9 cellular contexts compared by ENCODE assay signal in the genomic region with DNA sequence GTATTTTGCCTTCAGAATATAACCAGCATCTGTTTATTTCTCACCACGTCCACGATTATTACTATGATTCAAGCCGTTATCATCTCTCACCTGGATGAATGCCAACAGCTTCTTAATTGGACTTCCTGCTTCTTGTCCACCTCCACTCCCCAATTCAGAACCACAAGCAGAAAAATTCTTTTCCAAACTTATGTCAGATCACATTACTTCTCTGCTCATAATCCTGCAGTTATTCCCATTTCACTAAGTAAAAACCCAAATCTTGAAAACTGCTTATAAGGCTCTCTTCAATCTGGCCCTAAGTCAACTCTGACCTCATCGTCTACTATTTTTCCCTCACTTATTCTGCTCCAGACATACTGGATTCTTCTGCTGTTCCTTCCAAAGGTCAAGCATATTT. TPM values are rescaled to one million over a fixed set of nuclear protein-coding genes. Genes with fewer than 3 reads are reported as not detected.
A peak's percentile ranks its signal among the peaks of the same experiment; 100 is the strongest.
DNase-seq lines count a peak whose midpoint lies in the region; TF ChIP-seq lines count a peak whose summit lies in the region.
"Had no signal": no experiment of that assay in that cellular context is flagged by ENCODE, and none has a peak within 500 bp of the region (broad histone marks: within the 10 kb centered on the region; RNA-seq: fewer than 3 reads in every experiment).

No MANE protein-coding gene starts in this region.

- no peak overlapping the region for H2AK5ac ChIP-seq in mesenchymal stem cell (ENCODE audit: low read length, severe bottlenecking)

- H2BK5ac ChIP-seq in mesenchymal stem cell (ENCODE audit: low read depth, low read length, poor library complexity, severe bottlenecking), result no peak overlapping the region

- H3K4me2 ChIP-seq in KMS-11 (peak overlapping the region; percentile 82), mammary epithelial cell (ENCODE audit: insufficient read depth, low read depth, low read length) (peak overlapping the region; percentile 90), mesenchymal stem cell (ENCODE audit: low read length, poor library complexity, severe bottlenecking) (peak overlapping the region; percentile 59)

- peak; percentile 6 for DNase-seq in AG08396 (ENCODE audit: low spot score)
- peak; percentile 65 for DNase-seq in mammary epithelial cell
- DNase-seq in mesenchymal stem cell, result peak; percentile 51
- no peak for DNase-seq in stimulated activated CD4-positive, alpha-beta T cell treated with anti-CD3 and anti-CD28 coated beads, Interleukin-4, amount 100 ng/mL, for 24 hours
- DNase-seq in NCI-H524 (lab: John Stamatoyannopoulos, UW), result no peak
- DNase-seq in NCI-H1092 treated with DMSO at 0.1 percent for 48 hours (lab: John Stamatoyannopoulos, UW), result no peak
- DNase-seq in activated CD4-positive, alpha-beta T cell treated with anti-CD3 and anti-CD28 coated beads, Interleukin-2, amount 10 ng/mL, durations not matched to agents 7 days and 5 days, result no peak

- no peak overlapping the region for H3K23ac ChIP-seq in mesenchymal stem cell (ENCODE audit: low read length in 2 of 2)

- CTCF ChIA-PET in mammary epithelial cell (lab: Charles Lee; ENCODE audit: low non-redundant PET), result interaction anchor here (0.5 to 1.0 kb wide), 2 partner anchors 8 to 14 kb away, joined by 4 to 15 read pairs; no protein-coding TSS in a partner anchor
- CTCF ChIA-PET in activated CD4-positive, alpha-beta T cell treated with anti-CD3 and anti-CD28 coated beads, Interleukin-2, amount 10 ng/mL, durations not matched to agents 7 days and 5 days (lab: Charles Lee), result interaction anchor here (1.0 to 1.4 kb wide), 3 partner anchors 14 to 36 kb away, joined by 4 read pairs; no protein-coding TSS in a partner anchor

- H4K20me1 ChIP-seq in KMS-11 (ENCODE audit: insufficient read depth) (no peaks in the 10 kb centered on the region), mammary epithelial cell (ENCODE audit: insufficient read depth, low read length) (no peaks in the 10 kb centered on the region)

- H3K4me3 Mint-ChIP-seq in activated CD4-positive, alpha-beta T cell treated with anti-CD3 and anti-CD28 coated beads, Interleukin-2, amount 10 ng/mL, durations not matched to agents 7 days and 5 days, result no peak overlapping the region
- H3K4me3 Mint-ChIP-seq: activated naive CD4-positive, alpha-beta T cell treated with anti-CD3 and anti-CD28 coated beads, Interleukin-2, amount 50 U/mL, for 24 hours had no signal

- H3K14ac ChIP-seq in mesenchymal stem cell (ENCODE audit: low read length in 2 of 2), result no peak overlapping the region

- H3K27me3 ChIP-seq in KMS-11 (ENCODE audit: insufficient read depth, low read depth), result no peaks in the 10 kb centered on the region
- H3K27me3 ChIP-seq in mammary epithelial cell (ENCODE audit: insufficient read depth, low read length), result no peaks in the 10 kb centered on the region
- no peaks in the 10 kb centered on the region for H3K27me3 ChIP-seq in mesenchymal stem cell (ENCODE audit: control insufficient read depth in 1 of 2, insufficient read depth in 1 of 2, low read length in 2 of 2)

- H3K4me1 Mint-ChIP-seq in activated CD4-positive, alpha-beta T cell treated with anti-CD3 and anti-CD28 coated beads, Interleukin-2, amount 10 ng/mL, durations not matched to agents 7 days and 5 days, result peaks cover 16% of the 10 kb centered on the region

- H3K27ac ChIP-seq in KMS-11 (no peak overlapping the region), mammary epithelial cell (ENCODE audit: insufficient read depth, low read depth, low read length) (peak overlapping the region; percentile 94), mesenchymal stem cell (ENCODE audit: low read length, poor library complexity, severe bottlenecking) (peak overlapping the region; percentile 77)

- H3K9me3 Mint-ChIP-seq in activated CD4-positive, alpha-beta T cell treated with anti-CD3 and anti-CD28 coated beads, Interleukin-2, amount 10 ng/mL, durations not matched to agents 7 days and 5 days, result peaks cover 6% of the 10 kb centered on the region
- H3K9me3 Mint-ChIP-seq: activated naive CD4-positive, alpha-beta T cell treated with anti-CD3 and anti-CD28 coated beads, Interleukin-2, amount 50 U/mL, for 24 hours had no signal

- H3K4me3 ChIP-seq in KMS-11 (IDR thresholded peaks at IDR 0.05; ENCODE audit: insufficient read depth, low read depth, low read length) (no peak overlapping the region), mammary epithelial cell (replicated peaks in 1 of 3; ENCODE audit: insufficient read depth in 1 of 3, low read depth in 2 of 3, low read length in 3 of 3) (peak overlapping the region in 2 of 3 experiments; percentile 0 to 23), mesenchymal stem cell (ENCODE audit: insufficient read depth in 1 of 2, low read depth in 1 of 2, low read length in 2 of 2) (peak overlapping the region in 1 of 2 experiments; percentile 91)

- H3K4me1 ChIP-seq in KMS-11 (ENCODE audit: low read depth, poor library complexity, severe bottlenecking) (peaks cover 13% of the 10 kb centered on the region), mammary epithelial cell (ENCODE audit: insufficient read depth, low read length) (peaks cover 24% of the 10 kb centered on the region), mesenchymal stem cell (ENCODE audit: control insufficient read depth, insufficient read depth, low read depth, low read length) (peaks cover 5% of the 10 kb centered on the region)

- no peak overlapping the region for H2BK15ac ChIP-seq in mesenchymal stem cell (ENCODE audit: low read depth, poor library complexity, severe bottlenecking)

- no peaks in the 10 kb centered on the region for H3K27me3 Mint-ChIP-seq in activated CD4-positive, alpha-beta T cell treated with anti-CD3 and anti-CD28 coated beads, Interleukin-2, amount 10 ng/mL, durations not matched to agents 7 days and 5 days
- H3K27me3 Mint-ChIP-seq: activated naive CD4-positive, alpha-beta T cell treated with anti-CD3 and anti-CD28 coated beads, Interleukin-2, amount 50 U/mL, for 24 hours had no signal

- dilution Hi-C loops in mammary epithelial cell (cut with HindIII; ENCODE audit: low sequenced_read_pairs), result no loop called here

- intact Hi-C loops in mammary epithelial cell (cut with micrococcal nuclease), result loop anchor here (10.0 kb wide), 1 partner anchor 707 kb away; no protein-coding TSS in a partner anchor

- no TSS peak for BruUV-seq in mammary epithelial cell (replicated peaks; lab: Mats Ljungman, UMichigan)

- 13% methylated on average over 4 of the region's 4 CpGs for WGBS in mammary epithelial cell (ENCODE audit: low coverage, missing lambda C conversion rate)
- WGBS in mesenchymal stem cell, result 33% methylated on average over 4 of the region's 4 CpGs

- no peak overlapping the region for H3K27ac Mint-ChIP-seq in activated CD4-positive, alpha-beta T cell treated with anti-CD3 and anti-CD28 coated beads, Interleukin-2, amount 10 ng/mL, durations not matched to agents 7 days and 5 days
- H3K27ac Mint-ChIP-seq: activated naive CD4-positive, alpha-beta T cell treated with anti-CD3 and anti-CD28 coated beads, Interleukin-2, amount 50 U/mL, for 24 hours had no signal

- H2AFZ ChIP-seq in KMS-11 (ENCODE audit: low read depth) (no peak overlapping the region), mammary epithelial cell (ENCODE audit: low read depth, low read length) (no peak overlapping the region), mesenchymal stem cell (ENCODE audit: low read depth, low read length) (no peak overlapping the region)

- no peak overlapping the region for H4K91ac ChIP-seq in mesenchymal stem cell (ENCODE audit: low read length)

- in situ Hi-C loops in mammary epithelial cell (cut with MboI; ENCODE audit: low sequenced_read_pairs in 2 of 2), result no loop called here

- peaks cover 2% of the 10 kb centered on the region for H3K36me3 Mint-ChIP-seq in activated CD4-positive, alpha-beta T cell treated with anti-CD3 and anti-CD28 coated beads, Interleukin-2, amount 10 ng/mL, durations not matched to agents 7 days and 5 days (ENCODE audit: low read depth)

- 0 out of 2 replicates have a peak, but pooled peaks cover 17% of the 10 kb centered on the region for H3K79me2 ChIP-seq in KMS-11 (ENCODE audit: insufficient read depth, low read depth)
- peaks cover 20% of the 10 kb centered on the region for H3K79me2 ChIP-seq in mammary epithelial cell (ENCODE audit: insufficient read depth, low read length)

- H3K36me3 ChIP-seq in KMS-11 (ENCODE audit: insufficient read depth), result no peaks in the 10 kb centered on the region
- no peaks in the 10 kb centered on the region for H3K36me3 ChIP-seq in mammary epithelial cell (ENCODE audit: insufficient read depth, low read length)
- peaks cover 0 to 3% of the 10 kb centered on the region in 2 experiments for H3K36me3 ChIP-seq in mesenchymal stem cell (ENCODE audit: control insufficient read depth in 1 of 2, insufficient read depth in 2 of 2, low read depth in 1 of 2, low read length in 2 of 2)

- H2BK12ac ChIP-seq in mesenchymal stem cell (ENCODE audit: low read length in 2 of 2), result no peak overlapping the region

- H3K9ac ChIP-seq in KMS-11, result peak overlapping the region; percentile 84; the same call in 1 of the 2 replicates
- peak overlapping the region; percentile 94 for H3K9ac ChIP-seq in mammary epithelial cell (ENCODE audit: insufficient read depth, low read length)
- peak overlapping the region; percentile 98 for H3K9ac ChIP-seq in mesenchymal stem cell (ENCODE audit: low read length)

- no peak overlapping the region for H3K4ac ChIP-seq in mesenchymal stem cell (ENCODE audit: low read depth in 1 of 2, low read length in 2 of 2)

- POLR2A ChIA-PET in activated CD4-positive, alpha-beta T cell treated with anti-CD3 and anti-CD28 coated beads, Interleukin-2, amount 10 ng/mL, durations not matched to agents 7 days and 5 days (lab: Charles Lee), result no interaction called here

- H3K9me3 ChIP-seq in mammary epithelial cell (replicated peaks; ENCODE audit: insufficient read depth, low read length) (no peaks in the 10 kb centered on the region), mesenchymal stem cell (ENCODE audit: control insufficient read depth, low read length) (no peaks in the 10 kb centered on the region)

- no peak overlapping the region for H2BK120ac ChIP-seq in mesenchymal stem cell (ENCODE audit: low read depth, low read length)

- peaks cover 21% of the 10 kb centered on the region for H3K79me1 ChIP-seq in mesenchymal stem cell (replicated peaks; ENCODE audit: low read length, poor library complexity, severe bottlenecking)

- TF ChIP-seq CTCF in KMS-11 (conservative IDR thresholded peaks at IDR 0.05; ENCODE audit: low read depth, low read length), result no peak
- no peak for TF ChIP-seq CTCF in mammary epithelial cell (conservative IDR thresholded peaks at IDR 0.05 in 1 of 2, IDR thresholded peaks at IDR 0.05 in 1 of 2; ENCODE audit: extremely low read depth in 1 of 2, insufficient read depth in 1 of 2, low read depth in 1 of 2, low read length in 2 of 2)

- no peak overlapping the region for H4K8ac ChIP-seq in mesenchymal stem cell (ENCODE audit: low read length)

- peak overlapping the region in 1 of 2 experiments; percentile 9 for H3K18ac ChIP-seq in mesenchymal stem cell (ENCODE audit: low read depth in 1 of 2, low read length in 2 of 2)

RNA-seq across cellular contexts. Expression of a gene that starts 2.0 kb away (rescaled TPM):
- 10 to 100 TPM; 10.0 to 12.3 TPM for total RNA-seq in mammary epithelial cell
- 4.2 TPM for polyA plus RNA-seq in mammary epithelial cell
- polyA minus RNA-seq in mammary epithelial cell, result 0.78 TPM
- 13.6 TPM for polyA plus RNA-seq in mesenchymal stem cell (2013, experiment 1 of 2)
- polyA plus RNA-seq in mesenchymal stem cell (2013, experiment 2 of 2), result 13.8 TPM
- 10 to 100 TPM; 12.2 to 12.9 TPM for total RNA-seq in activated CD4-positive, alpha-beta T cell treated with anti-CD3 and anti-CD28 coated beads, Interleukin-2, amount 10 ng/mL, durations not matched to agents 7 days and 5 days

Comparison
In these comparisons a context has a peak if more than half of its experiments do, and no peak if none do; other contexts are left out.
1. DNase-seq: peak in AG08396 (single experiment), mammary epithelial cell (single experiment) and mesenchymal stem cell (single experiment); none in stimulated activated CD4-positive, alpha-beta T cell treated with anti-CD3 and anti-CD28 coated beads, Interleukin-4, amount 100 ng/mL, for 24 hours (single experiment), NCI-H524 (0 of 2), NCI-H1092 treated with DMSO at 0.1 percent for 48 hours (single experiment) and activated CD4-positive, alpha-beta T cell treated with anti-CD3 and anti-CD28 coated beads, Interleukin-2, amount 10 ng/mL, durations not matched to agents 7 days and 5 days (single experiment).
2. Peak in every context shown above with its lines, with median percentiles within 50 percentile points of each other: H3K4me2 ChIP-seq and H3K9ac ChIP-seq.